In the genomic region with DNA sequence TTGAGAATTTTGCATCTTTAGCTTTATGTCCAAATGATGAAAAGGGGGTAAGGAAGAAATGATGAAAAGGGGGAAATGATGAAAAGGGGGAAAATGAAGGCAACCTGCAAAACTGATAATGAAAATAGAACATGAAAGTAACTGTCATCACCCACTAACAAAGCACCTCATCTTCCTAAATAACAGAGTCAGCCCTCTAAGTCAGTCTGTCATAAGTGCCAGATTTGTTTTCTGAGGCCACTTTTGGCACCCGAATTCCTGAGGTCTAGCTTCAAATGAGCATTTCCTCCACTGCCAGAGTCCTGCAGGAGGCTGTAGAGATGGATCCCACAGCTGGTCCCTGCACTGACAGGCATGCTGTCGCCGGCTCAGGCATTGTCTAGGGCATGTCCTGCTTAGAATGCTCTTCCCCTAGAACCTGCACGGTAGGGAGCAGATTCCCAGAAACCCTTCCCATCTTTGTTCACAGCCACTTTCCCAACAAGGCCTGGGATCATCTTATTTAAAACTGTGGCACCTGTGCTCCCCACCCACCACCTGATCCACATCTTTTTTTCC, we compare ENCODE assay signal across 9 cellular contexts. TPM values are rescaled to one million over a fixed set of nuclear protein-coding genes. Genes with fewer than 3 reads are reported as not detected.
A peak's percentile ranks its signal among the peaks of the same experiment; 100 is the strongest.
DNase-seq lines count a peak whose midpoint lies in the region; ATAC-seq and TF ChIP-seq lines count a peak whose summit lies in the region.
"Had no signal": no experiment of that assay in that cellular context is flagged by ENCODE, and none has a peak within 500 bp of the region (broad histone marks: within the 10 kb centered on the region; RNA-seq: fewer than 3 reads in every experiment).

No MANE protein-coding gene starts in this region.

- no peak overlapping the region for H4K91ac ChIP-seq in mesenchymal stem cell (ENCODE audit: low read length)

- peak; percentile 26 for ATAC-seq in GM18511 (IDR thresholded peaks at IDR 0.05; ENCODE audit: unreplicated experiment)
- peak; percentile 35 for ATAC-seq in GM19467 (IDR thresholded peaks at IDR 0.05; ENCODE audit: unreplicated experiment)
- ATAC-seq in HG03354 (IDR thresholded peaks at IDR 0.05; ENCODE audit: poor library complexity, severe bottlenecking, unreplicated experiment): peak; percentile 33

- H2AFZ ChIP-seq in mesenchymal stem cell (ENCODE audit: low read depth, low read length): no peak overlapping the region
- H2AFZ ChIP-seq in hepatocyte: no peak overlapping the region
- H2AFZ ChIP-seq: GM23248 had no signal

- peak overlapping the region; percentile 41 for H3K9ac ChIP-seq in mesenchymal stem cell (ENCODE audit: low read length)
- H3K9ac ChIP-seq: GM23248 had no signal

- no peak overlapping the region for H2BK12ac ChIP-seq in mesenchymal stem cell (ENCODE audit: low read length in 2 of 2)

- peaks cover 77% of the 10 kb centered on the region for H3K79me2 ChIP-seq in hepatocyte

- H3K36me3 ChIP-seq in mesenchymal stem cell (ENCODE audit: control insufficient read depth in 1 of 2, insufficient read depth in 2 of 2, low read depth in 1 of 2, low read length in 2 of 2) (peaks cover 3 to 5% of the 10 kb centered on the region in 2 experiments), hepatocyte (replicated peaks; ENCODE audit: insufficient read depth, low read depth) (no peaks in the 10 kb centered on the region)

- H3K14ac ChIP-seq in mesenchymal stem cell (ENCODE audit: low read length in 2 of 2): no peak overlapping the region

- no peak overlapping the region for H2BK5ac ChIP-seq in mesenchymal stem cell (ENCODE audit: low read depth, low read length, poor library complexity, severe bottlenecking)

- no peak overlapping the region for H3K4ac ChIP-seq in mesenchymal stem cell (ENCODE audit: low read depth in 1 of 2, low read length in 2 of 2)

- peaks cover 3% of the 10 kb centered on the region for H3K4me1 ChIP-seq in mesenchymal stem cell (ENCODE audit: control insufficient read depth, insufficient read depth, low read depth, low read length)
- no peaks in the 10 kb centered on the region for H3K4me1 ChIP-seq in hepatocyte (ENCODE audit: insufficient read depth)

- no peak for TF ChIP-seq CTCF in hepatocyte (IDR thresholded peaks at IDR 0.05; ENCODE audit: poor library complexity)
- TF ChIP-seq CTCF in GM13977 (IDR thresholded peaks at IDR 0.05; ENCODE audit: extremely low read depth, insufficient read depth, missing control alignments): no peak

- H3K18ac ChIP-seq in mesenchymal stem cell (ENCODE audit: low read depth in 1 of 2, low read length in 2 of 2): no peak overlapping the region

- no peaks in the 10 kb centered on the region for H3K9me2 ChIP-seq in hepatocyte (replicated peaks; ENCODE audit: insufficient read depth)

- no peak overlapping the region for H3K4me2 ChIP-seq in mesenchymal stem cell (ENCODE audit: low read length, poor library complexity, severe bottlenecking)
- no peak overlapping the region for H3K4me2 ChIP-seq in hepatocyte

- H2AK5ac ChIP-seq in mesenchymal stem cell (ENCODE audit: low read length, severe bottlenecking): no peak overlapping the region

- no peaks in the 10 kb centered on the region for H3K9me3 ChIP-seq in mesenchymal stem cell (ENCODE audit: control insufficient read depth, low read length)
- peaks cover 4% of the 10 kb centered on the region for H3K9me3 ChIP-seq in hepatocyte (ENCODE audit: low read depth)

- peak overlapping the region in 1 of 2 experiments; percentile 49 for H3K4me3 ChIP-seq in mesenchymal stem cell (ENCODE audit: insufficient read depth in 1 of 2, low read depth in 1 of 2, low read length in 2 of 2)
- H3K4me3 ChIP-seq in hepatocyte: no peak overlapping the region
- H3K4me3 ChIP-seq: GM23248 had no signal

- H3K27me3 ChIP-seq in mesenchymal stem cell (ENCODE audit: control insufficient read depth in 1 of 2, insufficient read depth in 1 of 2, low read length in 2 of 2): no peaks in the 10 kb centered on the region
- no peaks in the 10 kb centered on the region for H3K27me3 ChIP-seq in hepatocyte

- H3K23ac ChIP-seq in mesenchymal stem cell (ENCODE audit: low read length in 2 of 2): no peak overlapping the region

- no peak overlapping the region for H2BK120ac ChIP-seq in mesenchymal stem cell (ENCODE audit: low read depth, low read length)

- H4K8ac ChIP-seq in mesenchymal stem cell (ENCODE audit: low read length): no peak overlapping the region

- H3K27ac ChIP-seq in mesenchymal stem cell (ENCODE audit: low read length, poor library complexity, severe bottlenecking) (no peak overlapping the region), hepatocyte (no peak overlapping the region)
- H3K27ac ChIP-seq: GM23248 had no signal

- 98% methylated on average over 4 of the region's 4 CpGs for WGBS in mesenchymal stem cell
- 87% methylated on average over 4 of the region's 4 CpGs for WGBS in hepatocyte (ENCODE audit: low lambda C conversion rate, missing lambda C conversion rate)

- no peak for DNase-seq in mesenchymal stem cell
- no peak for DNase-seq in NCI-H82 (lab: John Stamatoyannopoulos, UW)
- DNase-seq in hepatocyte (ENCODE audit: low spot score): no peak
- DNase-seq in GM13977 (ENCODE audit: low spot score): no peak
- DNase-seq: NCI-H2107 had no signal

- H2BK15ac ChIP-seq in mesenchymal stem cell (ENCODE audit: low read depth, poor library complexity, severe bottlenecking): no peak overlapping the region

- in situ Hi-C loops in GM13977 (cut with MboI; ENCODE audit: low pct_unique_long_range_greater_than_20kb, low sequenced_read_pairs, unreplicated experiment): no loop called here

- H4K20me1 ChIP-seq in hepatocyte (ENCODE audit: insufficient read depth, poor library complexity, severe bottlenecking): no peaks in the 10 kb centered on the region

- peaks cover 23% of the 10 kb centered on the region for H3K79me1 ChIP-seq in mesenchymal stem cell (replicated peaks; ENCODE audit: low read length, poor library complexity, severe bottlenecking)

RNA-seq across cellular contexts. Expression of a gene that starts 25.3 kb away (rescaled TPM):
- polyA plus RNA-seq in mesenchymal stem cell (2013, experiment 1 of 2): 15.2 TPM
- 15.4 TPM for polyA plus RNA-seq in mesenchymal stem cell (2013, experiment 2 of 2)
- total RNA-seq in hepatocyte: 36.8 and 41.9 TPM in 2 replicates
- 10.3 and 12.1 TPM in 2 replicates for polyA plus RNA-seq in hepatocyte
